20 cellular contexts compared by ENCODE assay signal in genomic region chr7:140521426-140521825, GRCh38. TPM values are rescaled to one million over a fixed set of nuclear protein-coding genes. Genes with fewer than 3 reads are reported as not detected.
DNase-seq lines count a peak whose midpoint lies in the region; ATAC-seq and TF ChIP-seq lines count a peak whose summit lies in the region.
"Had no signal": no experiment of that assay in that cellular context is flagged by ENCODE, and none has a peak within 500 bp of the region (broad histone marks: within the 10 kb centered on the region; RNA-seq: fewer than 3 reads in every experiment).

No MANE protein-coding gene starts in this region.

- H3K27ac Mint-ChIP-seq in nephron progenitor cell: peak overlapping the region; percentile 84
- no peak overlapping the region for H3K27ac Mint-ChIP-seq in GM23338
- H3K27ac Mint-ChIP-seq: B cell; CD4-positive, CD25-positive, alpha-beta regulatory T cell had no signal

- no peaks in the 10 kb centered on the region for H3K9me3 Mint-ChIP-seq in nephron progenitor cell
- H3K9me3 Mint-ChIP-seq in GM23338: no peaks in the 10 kb centered on the region; the same call in 2 of the 3 replicates

- H3K36me3 ChIP-seq in esophagus muscularis mucosa (peaks cover 17 to 64% (median 57%) of the 10 kb centered on the region in 4 donors), GM23338 (ENCODE audit: insufficient read depth) (no peaks in the 10 kb centered on the region), psoas muscle (ENCODE audit: insufficient read depth in 1 of 2, low read depth in 1 of 2) (peaks cover 0 to 4% of the 10 kb centered on the region in 2 donors)
- H3K36me3 ChIP-seq: SJCRH30 had no signal

- H3K4me1 Mint-ChIP-seq in nephron progenitor cell (peaks cover 48% of the 10 kb centered on the region), GM23338 (peaks cover 15% of the 10 kb centered on the region)

- TF ChIP-seq CTCF in esophagus muscularis mucosa (IDR thresholded peaks at IDR 0.05) (no peak), nephron progenitor cell (IDR thresholded peaks at IDR 0.05) (no peak), GM23338 (conservative IDR thresholded peaks at IDR 0.05; ENCODE audit: low read depth in 2 of 2) (0 out of 4 replicates have a peak, but pooled peaks of 1 of the 2 experiments have one; percentile 15), psoas muscle (IDR thresholded peaks at IDR 0.05) (no peak)

- intact Hi-C loops in esophagus muscularis mucosa (cut with DNase I): no loop called here
- intact Hi-C loops in psoas muscle (cut with DNase I): no loop called here

- 83% methylated on average over 3 of the region's 3 CpGs for WGBS in esophagus muscularis mucosa
- WGBS in psoas muscle, 3 donors: 86 to 95% (median 91%) methylated on average over 3 of the region's 3 CpGs

- no peak overlapping the region for H3K4me2 ChIP-seq in GM23338

- H3K4me3 ChIP-seq in esophagus muscularis mucosa: no peak overlapping the region
- H3K4me3 ChIP-seq in GM23338: no peak overlapping the region
- no peak overlapping the region for H3K4me3 ChIP-seq in psoas muscle
- H3K4me3 ChIP-seq: SJCRH30 had no signal

- H3K4me3 Mint-ChIP-seq in nephron progenitor cell (peak overlapping the region; percentile 41), GM23338 (no peak overlapping the region)
- H3K4me3 Mint-ChIP-seq: B cell; CD4-positive, CD25-positive, alpha-beta regulatory T cell had no signal

- H3K27me3 ChIP-seq in esophagus muscularis mucosa (no peaks in the 10 kb centered on the region), GM23338 (ENCODE audit: insufficient read depth) (no peaks in the 10 kb centered on the region), psoas muscle (ENCODE audit: insufficient read depth in 3 of 3, low read length in 2 of 3) (no peaks in the 10 kb centered on the region)
- H3K27me3 ChIP-seq: SJCRH30 had no signal

- H2AFZ ChIP-seq in GM23338: no peak overlapping the region

- no peaks in the 10 kb centered on the region for H3K79me2 ChIP-seq in GM23338 (replicated peaks; ENCODE audit: insufficient read depth)

- peak; percentile 18 for DNase-seq in ELF-1 (ENCODE audit: low read depth, low spot score)
- DNase-seq in NCI-H226: peak; percentile 18
- DNase-seq in esophagus muscularis mucosa (ENCODE audit: extremely low spot score): no peak
- no peak for DNase-seq in nephron progenitor cell
- DNase-seq in NCI-H446 (lab: John Stamatoyannopoulos, UW): no peak
- no peak for DNase-seq in GM23338 (ENCODE audit: low spot score)
- no peak for DNase-seq in psoas muscle
- DNase-seq in NCI-H1092 (lab: John Stamatoyannopoulos, UW): no peak
- DNase-seq: ACHN; CD4-positive, CD25-positive, alpha-beta regulatory T cell; DMS53; Karpas-422; NCI-H1417; NCI-H1930; NCI-H2171; NCI-H748 treated with DMSO at 0.1 percent for 48 hours; SJCRH30; SW 1271 had no signal

- H3K27me3 Mint-ChIP-seq in nephron progenitor cell (ENCODE audit: low read depth, poor library complexity) (no peaks in the 10 kb centered on the region), GM23338 (ENCODE audit: insufficient read depth, low read depth, poor library complexity) (peaks cover 4% of the 10 kb centered on the region)

- H4K20me1 ChIP-seq in GM23338 (replicated peaks; ENCODE audit: insufficient read depth): no peaks in the 10 kb centered on the region

- no peaks in the 10 kb centered on the region for H3K9me3 ChIP-seq in esophagus muscularis mucosa
- H3K9me3 ChIP-seq in psoas muscle: no peaks in the 10 kb centered on the region
- H3K9me3 ChIP-seq: SJCRH30 had no signal

- ATAC-seq in GM23338 (no peak), psoas muscle (no peak)

- TF ChIP-seq EP300 in esophagus muscularis mucosa (IDR thresholded peaks at IDR 0.05): no peak

- H3K9me2 ChIP-seq in GM23338 (ENCODE audit: insufficient read depth): no peaks in the 10 kb centered on the region

- H3K36me3 Mint-ChIP-seq in nephron progenitor cell (ENCODE audit: low read depth) (peaks cover 36% of the 10 kb centered on the region), GM23338 (ENCODE audit: low read depth) (0 out of 3 replicates have a peak, but pooled peaks cover 3% of the 10 kb centered on the region)
- H3K36me3 Mint-ChIP-seq: CD4-positive, CD25-positive, alpha-beta regulatory T cell had no signal

- peak overlapping the region; percentile 78 to 86 (median 84) for H3K27ac ChIP-seq in esophagus muscularis mucosa (replicated peaks in 1 of 4)
- H3K27ac ChIP-seq in GM23338 (ENCODE audit: low read depth): no peak overlapping the region
- no peak overlapping the region for H3K27ac ChIP-seq in psoas muscle
- H3K27ac ChIP-seq: RWPE1, SJCRH30 had no signal

- TF ChIP-seq POLR2A in esophagus muscularis mucosa (IDR thresholded peaks at IDR 0.05; ENCODE audit: low read depth): no peak

- H3K4me1 ChIP-seq in esophagus muscularis mucosa (peaks cover 19 to 59% (median 41%) of the 10 kb centered on the region in 4 donors), GM23338 (ENCODE audit: insufficient read depth) (peaks cover 5% of the 10 kb centered on the region; the same call in 1 of the 2 replicates), psoas muscle (no peaks in the 10 kb centered on the region)
- H3K4me1 ChIP-seq: SJCRH30 had no signal

- 0 out of 2 replicates have a peak, but pooled peaks cover 5% of the 10 kb centered on the region for H3F3A ChIP-seq in GM23338 (replicated peaks; ENCODE audit: low read depth)

TF ChIP-seq in GM23338, 12 proteins besides CTCF, POLR2A, EP300 and RAD21:
- TF ChIP-seq ETS1 (IDR thresholded peaks at IDR 0.05): no peak
TF ChIP-seq in GM23338: peak in this region for 0.

RNA-seq across cellular contexts. Expression of gene MKRN1, which starts 42.1 kb away (rescaled TPM):
- 100 to 1,000 TPM in 1 of 4 donors, 10 to 100 TPM in 3; 66.4 to 105 (median 77.9) TPM for total RNA-seq in esophagus muscularis mucosa
- total RNA-seq in GM23338 (2014; rRNA removed; shearing (Covaris generic)): 86.8 and 102 TPM in 2 replicates
- polyA plus RNA-seq in GM23338 (2016; fragmentation: Nextera tagmentation; extraction: Ambion mirVana): 63.5 and 65.0 TPM in 2 replicates
- total RNA-seq in psoas muscle: 10 to 100 TPM; 58.3 to 82.0 (median 69.3) TPM
- polyA plus RNA-seq in psoas muscle: 10 to 100 TPM; 27.0 to 59.1 (median 44.5) TPM

Comparison
In these comparisons a context has a peak if more than half of its experiments do, and no peak if none do; other contexts are left out.
1. DNase-seq: peak in ELF-1 (single experiment) and NCI-H226 (single experiment); none in esophagus muscularis mucosa (single experiment), nephron progenitor cell (single experiment), NCI-H446 (0 of 2), GM23338 (single experiment), psoas muscle (0 of 2) and NCI-H1092 (single experiment).
2. H3K27ac ChIP-seq: peak in esophagus muscularis mucosa (4 of 4); none in GM23338 (single experiment) and psoas muscle (single experiment).